Comparison of ENCODE assay signal across 32 cellular contexts in the genomic region with DNA sequence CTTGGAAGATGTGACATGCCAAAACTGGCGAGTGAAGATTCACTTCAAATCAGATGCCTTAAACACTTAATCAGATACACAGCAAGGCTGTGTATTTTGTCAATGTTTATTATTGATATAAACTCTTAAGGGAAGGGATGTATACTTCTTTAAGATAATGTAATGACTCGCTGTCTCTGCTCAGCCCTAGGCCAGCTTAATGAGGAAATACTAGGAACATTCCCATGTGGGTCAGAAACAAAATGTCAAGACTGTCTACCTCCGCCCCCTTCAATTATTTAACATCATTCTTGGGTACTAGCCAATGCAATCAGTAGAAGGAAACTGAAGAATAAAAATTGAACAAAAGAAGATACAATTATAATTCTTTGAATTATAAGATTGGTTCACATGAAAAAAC. TPM values are rescaled to one million over a fixed set of nuclear protein-coding genes. Genes with fewer than 3 reads are reported as not detected.
"Had no signal": no experiment of that assay in that cellular context is flagged by ENCODE, and none has a peak within 500 bp of the region (broad histone marks: within the 10 kb centered on the region; RNA-seq: fewer than 3 reads in every experiment).

No MANE protein-coding gene starts in this region.

- H3K27me3 ChIP-seq: cardiac muscle cell, esophagus muscularis mucosa, gastrocnemius medialis, hepatocyte, pancreas, suprapubic skin, tibial artery, upper lobe of right lung had no signal

- H3K4me3 ChIP-seq: cardiac muscle cell, coronary artery, esophagus muscularis mucosa, gastrocnemius medialis, hepatocyte, pancreas, prostate gland, suprapubic skin, tibial artery, upper lobe of right lung had no signal

- H3K4me2 ChIP-seq: hepatocyte had no signal

- H3K36me3 ChIP-seq: cardiac muscle cell, esophagus muscularis mucosa, gastrocnemius medialis, pancreas, prostate gland, suprapubic skin, tibial artery, upper lobe of right lung had no signal

- H3K79me2 ChIP-seq: hepatocyte had no signal

- H3K4me1 ChIP-seq: esophagus muscularis mucosa, gastrocnemius medialis, pancreas, prostate gland, suprapubic skin, tibial artery, upper lobe of right lung had no signal

- H3K9me3 ChIP-seq: esophagus muscularis mucosa, gastrocnemius medialis, pancreas, prostate gland, suprapubic skin, tibial artery, upper lobe of right lung had no signal

- H3K27ac ChIP-seq: cardiac muscle cell, coronary artery, esophagus muscularis mucosa, gastrocnemius medialis, hepatocyte, pancreas, prostate gland, suprapubic skin, tibial artery, upper lobe of right lung had no signal

- DNase-seq: activated B cell treated with CpG ODN at 0.5 μM for 24 hours; activated CD4-positive, alpha-beta T cell treated with anti-CD3 and anti-CD28 coated beads for 36 hours; activated CD8-positive, alpha-beta memory T cell treated with anti-CD3 and anti-CD28 coated beads, Interleukin-2, amount 10 ng/mL, durations not matched to agents 7 days and 5 days; activated CD8-positive, alpha-beta T cell treated with anti-CD3 and anti-CD28 coated beads, Interleukin-2, amount 10 ng/mL, durations not matched to agents 7 days and 5 days; activated naive CD4-positive, alpha-beta T cell; activated T-cell treated with anti-CD3 and anti-CD28 coated beads, Interleukin-2, amount 50 U/mL, for 48 hours; anterior cingulate cortex; cerebellar nuclear complex; effector memory CD8-positive, alpha-beta T cell; gastrocnemius medialis; glutamatergic neuron; immature natural killer cell; kidney; naive B cell; nephron progenitor cell; pancreas; retina; stimulated activated CD4-positive, alpha-beta T cell treated with anti-CD3 and anti-CD28 coated beads, Interleukin-15, amount 100 ng/mL, for 24 hours; stimulated activated CD4-positive, alpha-beta T cell treated with anti-CD3 and anti-CD28 coated beads, Interleukin-2, amount 100 ng/mL, for 24 hours; stimulated activated naive B cell treated with anti-CD40 and anti-IgM and Interleukin-4, amounts not matched to agents 10 μg/mL and 1 μg/mL and 100 μg/mL, for 72 hours; SW 1271; T1000; tibial artery; upper lobe of right lung had no signal

- H2AFZ ChIP-seq: hepatocyte had no signal

RNA-seq across cellular contexts. Expression of a gene that starts 33.9 kb away (rescaled TPM):
- total RNA-seq: activated B cell treated with CpG ODN at 0.5 μM for 24 hours; activated CD4-positive, alpha-beta T cell treated with anti-CD3 and anti-CD28 coated beads for 36 hours; activated CD8-positive, alpha-beta memory T cell treated with anti-CD3 and anti-CD28 coated beads, Interleukin-2, amount 10 ng/mL, durations not matched to agents 7 days and 5 days; activated CD8-positive, alpha-beta T cell treated with anti-CD3 and anti-CD28 coated beads, Interleukin-2, amount 10 ng/mL, durations not matched to agents 7 days and 5 days; activated naive CD4-positive, alpha-beta T cell treated with anti-CD3 and anti-CD28 coated beads, Interleukin-2, amount 50 U/mL, for 72 hours; activated T-helper 2 cell treated with anti-CD3 and anti-CD28 coated beads, Interferon-gamma antibody, Interleukin-2, Interleukin-4, amounts not matched to agents 10 μg/mL and 5 μg/mL and 100 μg/mL, durations not matched to agents 14 hours and 24 hours and 36 hours; esophagus muscularis mucosa; gastrocnemius medialis; kidney; pancreas; prostate gland; suprapubic skin; upper lobe of right lung had no signal
- polyA plus RNA-seq: immature natural killer cell, pancreas had no signal
